8 cellular contexts compared by ENCODE assay signal in the genomic region with DNA sequence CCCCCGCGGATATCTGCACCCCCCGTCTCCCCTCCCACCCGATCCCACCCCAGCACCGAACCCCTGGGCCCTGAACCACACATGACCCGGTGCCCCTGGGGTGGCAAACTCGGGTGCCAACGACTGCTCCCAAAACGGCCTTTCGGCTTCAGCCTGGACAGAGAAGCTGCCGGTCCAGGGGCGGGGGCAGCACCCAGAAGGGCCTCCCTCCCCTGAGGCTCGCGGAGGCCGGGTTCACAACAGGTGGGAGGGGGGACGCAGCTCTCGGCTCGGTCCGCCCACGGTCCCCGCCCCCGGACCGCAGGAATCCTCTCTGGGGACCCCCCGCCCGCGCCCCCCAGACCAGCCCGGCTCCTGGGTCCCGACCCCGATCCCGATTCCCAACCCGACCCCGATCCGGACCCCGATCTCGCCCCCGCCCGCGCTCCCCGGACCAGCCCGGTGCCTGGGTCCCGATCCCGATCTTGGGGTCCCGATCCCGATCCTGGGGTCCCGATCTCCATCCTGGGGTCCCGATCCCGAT. TPM values are rescaled to one million over a fixed set of nuclear protein-coding genes. Genes with fewer than 3 reads are reported as not detected.
DNase-seq lines count a peak whose midpoint lies in the region; ATAC-seq and TF ChIP-seq lines count a peak whose summit lies in the region.

No MANE protein-coding gene starts in this region.

- no peaks in the 10 kb centered on the region for H3K9me3 ChIP-seq in Panc1 (ENCODE audit: control insufficient read depth, insufficient read depth, low read depth, low read length)
- H3K9me3 ChIP-seq in neural progenitor cell (ENCODE audit: low read depth), result no peaks in the 10 kb centered on the region

- no TSS peak for BruUV-seq in Panc1 (replicated peaks; lab: Mats Ljungman, UMichigan)

- peak overlapping the region; percentile 81 for H3K4me3 Mint-ChIP-seq in endothelial cell (ENCODE audit: unreplicated experiment)
- peak overlapping the region; percentile 88 for H3K4me3 Mint-ChIP-seq in neural progenitor cell

- CTCF ChIA-PET in Panc1 (lab: Charles Lee), result no interaction called here

- peaks cover 59% of the 10 kb centered on the region for H4K20me1 ChIP-seq in neural progenitor cell (ENCODE audit: low read depth)

- peaks cover 8% of the 10 kb centered on the region for H3K79me2 ChIP-seq in neural progenitor cell (ENCODE audit: low read depth)

- in situ Hi-C loops in Panc1 (cut with HindIII; ENCODE audit: low pct_unique_long_range_greater_than_20kb, low sequenced_read_pairs), result no loop called here

- peak; percentile 56 for ATAC-seq in Panc1
- ATAC-seq in GM21447 (IDR thresholded peaks at IDR 0.05; ENCODE audit: unreplicated experiment), result no peak
- no peak for ATAC-seq in HG03196 (IDR thresholded peaks at IDR 0.05; ENCODE audit: unreplicated experiment)
- ATAC-seq in GM18867 (IDR thresholded peaks at IDR 0.05; ENCODE audit: unreplicated experiment), result no peak

- H3K4me1 ChIP-seq in Panc1 (ENCODE audit: control insufficient read depth, insufficient read depth, low read length), result peaks cover 30% of the 10 kb centered on the region
- H3K4me1 ChIP-seq in neural progenitor cell, result peaks cover 34% of the 10 kb centered on the region

- H2AFZ ChIP-seq in neural progenitor cell (replicated peaks), result peak overlapping the region; percentile 85

- H3F3A ChIP-seq in neural progenitor cell (ENCODE audit: low read depth), result peaks cover 26% of the 10 kb centered on the region

- H3K27me3 ChIP-seq in Panc1 (ENCODE audit: control insufficient read depth, insufficient read depth, low read length) (no peaks in the 10 kb centered on the region), neural progenitor cell (peaks cover 48% of the 10 kb centered on the region)

- H3K4me1 Mint-ChIP-seq in endothelial cell (ENCODE audit: unreplicated experiment) (peaks cover 13% of the 10 kb centered on the region), neural progenitor cell (peaks cover 43% of the 10 kb centered on the region)

- peak overlapping the region; percentile 64 for H3K9ac ChIP-seq in neural progenitor cell

- H3K4me3 ChIP-seq in Panc1 (ENCODE audit: low read depth in 2 of 2, low read length in 2 of 2) (peak overlapping the region; percentile 49 to 56), neural progenitor cell (peak overlapping the region; percentile 97)

- TF ChIP-seq CTCF in Panc1 (IDR thresholded peaks at IDR 0.05), result no peak
- TF ChIP-seq CTCF in endothelial cell (IDR thresholded peaks at IDR 0.05; ENCODE audit: unreplicated experiment), result no peak
- no peak for TF ChIP-seq CTCF in neural progenitor cell (IDR thresholded peaks at IDR 0.05)

- H3K36me3 ChIP-seq in Panc1 (ENCODE audit: control insufficient read depth, insufficient read depth, low read length), result no peaks in the 10 kb centered on the region
- H3K36me3 ChIP-seq in neural progenitor cell, result no peaks in the 10 kb centered on the region

- POLR2A ChIA-PET in Panc1 (lab: Charles Lee), result no interaction called here

- H3K36me3 Mint-ChIP-seq in endothelial cell (ENCODE audit: low read depth, unreplicated experiment), result no peaks in the 10 kb centered on the region
- peaks cover 2% of the 10 kb centered on the region for H3K36me3 Mint-ChIP-seq in neural progenitor cell

- intact Hi-C loops in Panc1 (cut with micrococcal nuclease; ENCODE audit: unreplicated experiment), result no loop called here

- H3K9me3 Mint-ChIP-seq in endothelial cell (ENCODE audit: unreplicated experiment), result no peaks in the 10 kb centered on the region
- H3K9me3 Mint-ChIP-seq in neural progenitor cell, result no peaks in the 10 kb centered on the region

- H3K27ac Mint-ChIP-seq in endothelial cell (ENCODE audit: unreplicated experiment) (no peak overlapping the region), neural progenitor cell (no peak overlapping the region)

- peaks cover 4% of the 10 kb centered on the region for H3K27me3 Mint-ChIP-seq in endothelial cell (ENCODE audit: unreplicated experiment)
- H3K27me3 Mint-ChIP-seq in neural progenitor cell (ENCODE audit: insufficient read depth, low read depth), result peaks cover 8% of the 10 kb centered on the region

- peak overlapping the region; percentile 92 for H3K4me2 ChIP-seq in neural progenitor cell

- H3K27ac ChIP-seq in Panc1 (ENCODE audit: low read length) (no peak overlapping the region), neural progenitor cell (no peak overlapping the region)

- DNase-seq in CD1c-positive myeloid dendritic cell (ENCODE audit: extremely low spot score), result peak; percentile 24
- DNase-seq in Panc1 (ENCODE audit: low read depth, low spot score), result no peak
- DNase-seq in endothelial cell (ENCODE audit: low spot score), result no peak
- DNase-seq in neural progenitor cell (ENCODE audit: low spot score), result peak; percentile 44
- DNase-seq in stimulated activated CD4-positive, alpha-beta T cell treated with anti-CD3 and anti-CD28 coated beads, Interleukin-1b, Interleukin-23, amount 100 ng/mL, for 48 hours, result no peak

RNA-seq across cellular contexts. Expression of gene ABR, which starts 0.6 kb away (rescaled TPM):
- 172 TPM for total RNA-seq in Panc1 (2021; ENCODE audit: unreplicated experiment)
- polyA plus RNA-seq in Panc1 (2012; ENCODE audit: insufficient read length), result 199 TPM
- total RNA-seq in endothelial cell (ENCODE audit: unreplicated experiment), result 76.6 TPM
- total RNA-seq in neural progenitor cell (ENCODE audit: low replicate concordance), result 36.7 and 92.7 TPM in 2 replicates

Comparison
In these comparisons a context has a peak if more than half of its experiments do, and no peak if none do; other contexts are left out.
1. DNase-seq: peak in CD1c-positive myeloid dendritic cell (single experiment) and neural progenitor cell (single experiment); none in Panc1 (single experiment), endothelial cell (single experiment) and stimulated activated CD4-positive, alpha-beta T cell treated with anti-CD3 and anti-CD28 coated beads, Interleukin-1b, Interleukin-23, amount 100 ng/mL, for 48 hours (single experiment).